Comparison of ENCODE assay signal across 18 cellular contexts in the genomic region with DNA sequence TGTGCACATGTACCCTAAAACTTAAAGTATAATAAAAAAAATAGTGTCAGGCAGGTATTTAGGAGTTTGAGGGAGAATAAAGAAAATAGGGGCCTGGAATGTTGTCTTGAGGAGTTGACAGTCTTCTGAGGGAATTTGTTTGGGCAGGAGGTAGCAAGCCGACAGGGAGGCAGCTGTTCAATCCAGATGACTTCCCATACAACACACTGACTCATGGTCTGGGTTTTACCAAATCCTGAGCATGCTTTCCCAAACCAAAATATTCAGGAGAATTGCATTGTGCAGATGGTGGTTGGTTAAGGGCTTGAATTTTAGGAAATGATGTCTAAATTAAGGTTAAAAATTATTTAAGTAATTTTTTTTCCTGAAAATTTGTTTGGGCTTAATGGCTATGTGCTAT.
A peak's percentile ranks its signal among the peaks of the same experiment; 100 is the strongest.
DNase-seq lines count a peak whose midpoint lies in the region; ATAC-seq and TF ChIP-seq lines count a peak whose summit lies in the region.
"Had no signal": no experiment of that assay in that cellular context is flagged by ENCODE, and none has a peak within 500 bp of the region (broad histone marks: within the 10 kb centered on the region; RNA-seq: fewer than 3 reads in every experiment).

No MANE protein-coding gene starts in this region.

- H3K27ac ChIP-seq in mammary epithelial cell (ENCODE audit: insufficient read depth, low read depth, low read length), result peak overlapping the region; percentile 75
- peak overlapping the region; percentile 64 for H3K27ac ChIP-seq in naive thymus-derived CD4-positive, alpha-beta T cell (ENCODE audit: low read depth, low read length)
- H3K27ac ChIP-seq in suprapubic skin, result no peak overlapping the region
- H3K27ac ChIP-seq: gastrocnemius medialis, prostate gland, vagina had no signal

- H3K4me3 ChIP-seq in mammary epithelial cell (replicated peaks in 1 of 3; ENCODE audit: insufficient read depth in 1 of 3, low read depth in 2 of 3, low read length in 3 of 3), result peak overlapping the region in 1 of 3 experiments; percentile 7
- peak overlapping the region; percentile 50 for H3K4me3 ChIP-seq in naive thymus-derived CD4-positive, alpha-beta T cell (ENCODE audit: low read length)
- H3K4me3 ChIP-seq in suprapubic skin, result no peak overlapping the region
- H3K4me3 ChIP-seq: gastrocnemius medialis, K562, prostate gland, vagina had no signal

- TSS peak; percentile 62 for BruUV-seq in mammary epithelial cell (replicated peaks; lab: Mats Ljungman, UMichigan)

- dilution Hi-C loops in mammary epithelial cell (cut with HindIII; ENCODE audit: low sequenced_read_pairs), result no loop called here

- no peak for TF ChIP-seq CTCF in mammary epithelial cell (conservative IDR thresholded peaks at IDR 0.05 in 1 of 2, IDR thresholded peaks at IDR 0.05 in 1 of 2; ENCODE audit: extremely low read depth in 1 of 2, insufficient read depth in 1 of 2, low read depth in 1 of 2, low read length in 2 of 2)
- no peak for TF ChIP-seq CTCF in suprapubic skin (IDR thresholded peaks at IDR 0.05)

- H3K9me3 ChIP-seq in mammary epithelial cell (replicated peaks; ENCODE audit: insufficient read depth, low read length), result no peaks in the 10 kb centered on the region
- no peaks in the 10 kb centered on the region for H3K9me3 ChIP-seq in naive thymus-derived CD4-positive, alpha-beta T cell (ENCODE audit: control insufficient read depth in 2 of 3, low read length in 3 of 3)
- no peaks in the 10 kb centered on the region for H3K9me3 ChIP-seq in suprapubic skin
- H3K9me3 ChIP-seq: gastrocnemius medialis, prostate gland, vagina had no signal

- in situ Hi-C loops in mammary epithelial cell (cut with MboI; ENCODE audit: low sequenced_read_pairs in 2 of 2), result no loop called here

- intact Hi-C loops in mammary epithelial cell (cut with micrococcal nuclease), result loop anchor here (1.0 kb wide), 1 partner anchor 8 kb away; no protein-coding TSS in a partner anchor
- intact Hi-C loops in naive thymus-derived CD4-positive, alpha-beta T cell (cut with micrococcal nuclease), result loop anchor here (1.0 to 2.0 kb wide), 5 partner anchors 10 to 151 kb away; no protein-coding TSS in a partner anchor
- intact Hi-C loops in Right ventricle myocardium inferior (cut with DNase I), result no loop called here

- H3K27me3 ChIP-seq in mammary epithelial cell (ENCODE audit: insufficient read depth, low read length), result no peaks in the 10 kb centered on the region
- no peaks in the 10 kb centered on the region for H3K27me3 ChIP-seq in naive thymus-derived CD4-positive, alpha-beta T cell (ENCODE audit: control insufficient read depth in 2 of 2, insufficient read depth in 2 of 2, low read length in 2 of 2)
- no peaks in the 10 kb centered on the region for H3K27me3 ChIP-seq in suprapubic skin
- H3K27me3 ChIP-seq: gastrocnemius medialis, vagina had no signal

- no peak for TF ChIP-seq POLR2A in suprapubic skin (IDR thresholded peaks at IDR 0.05)

- H3K4me1 ChIP-seq in mammary epithelial cell (ENCODE audit: insufficient read depth, low read length) (peaks cover 47% of the 10 kb centered on the region), suprapubic skin (no peaks in the 10 kb centered on the region)
- H3K4me1 ChIP-seq in naive thymus-derived CD4-positive, alpha-beta T cell (ENCODE audit: control insufficient read depth in 2 of 2, insufficient read depth in 2 of 2, low read length in 2 of 2), result peaks cover 25 to 42% of the 10 kb centered on the region in 2 donors
- H3K4me1 ChIP-seq: prostate gland, vagina had no signal

- ATAC-seq in activated CD8-positive, alpha-beta memory T cell treated with anti-CD3 and anti-CD28 coated beads, Interleukin-2, amount 10 ng/mL, durations not matched to agents 7 days and 5 days, result no peak
- no peak for ATAC-seq in naive thymus-derived CD4-positive, alpha-beta T cell
- ATAC-seq in Right ventricle myocardium inferior, result no peak
- ATAC-seq: gastrocnemius medialis, K562 had no signal

- no peak overlapping the region for H3K4me3 Mint-ChIP-seq in activated CD8-positive, alpha-beta memory T cell treated with anti-CD3 and anti-CD28 coated beads, Interleukin-2, amount 10 ng/mL, durations not matched to agents 7 days and 5 days
- peak overlapping the region in 9 of 10 donors; percentile 44 to 90 (median 79) for H3K4me3 Mint-ChIP-seq in naive thymus-derived CD4-positive, alpha-beta T cell

- H3K4me2 ChIP-seq in mammary epithelial cell (ENCODE audit: insufficient read depth, low read depth, low read length), result peak overlapping the region; percentile 70

- peaks cover 3% of the 10 kb centered on the region for H3K36me3 Mint-ChIP-seq in activated CD8-positive, alpha-beta memory T cell treated with anti-CD3 and anti-CD28 coated beads, Interleukin-2, amount 10 ng/mL, durations not matched to agents 7 days and 5 days
- H3K36me3 Mint-ChIP-seq in naive thymus-derived CD4-positive, alpha-beta T cell, result peaks cover 0 to 12% (median 0%) of the 10 kb centered on the region in 5 donors

- no peaks in the 10 kb centered on the region for H3K79me2 ChIP-seq in mammary epithelial cell (ENCODE audit: insufficient read depth, low read length)

- no peaks in the 10 kb centered on the region for H3K9me3 Mint-ChIP-seq in activated CD8-positive, alpha-beta memory T cell treated with anti-CD3 and anti-CD28 coated beads, Interleukin-2, amount 10 ng/mL, durations not matched to agents 7 days and 5 days (ENCODE audit: low read depth)
- peaks cover 0 to 3% (median 0%) of the 10 kb centered on the region in 11 donors for H3K9me3 Mint-ChIP-seq in naive thymus-derived CD4-positive, alpha-beta T cell

- H3K36me3 ChIP-seq in mammary epithelial cell (ENCODE audit: insufficient read depth, low read length), result no peaks in the 10 kb centered on the region
- H3K36me3 ChIP-seq in naive thymus-derived CD4-positive, alpha-beta T cell (ENCODE audit: control insufficient read depth in 2 of 3, insufficient read depth in 3 of 3, low read length in 3 of 3), result no peaks in the 10 kb centered on the region
- no peaks in the 10 kb centered on the region for H3K36me3 ChIP-seq in suprapubic skin
- H3K36me3 ChIP-seq: gastrocnemius medialis, prostate gland, vagina had no signal

- POLR2A ChIA-PET in naive thymus-derived CD4-positive, alpha-beta T cell (lab: Charles Lee), result interaction anchor here (0.9 to 4.4 kb wide), 10 partner anchors 9 to 290 kb away, joined by 3 to 55 read pairs (median 4); no protein-coding TSS in a partner anchor

- no peak for TF ChIP-seq EP300 in suprapubic skin (IDR thresholded peaks at IDR 0.05)

- H4K20me1 ChIP-seq in mammary epithelial cell (ENCODE audit: insufficient read depth, low read length), result no peaks in the 10 kb centered on the region

- peak overlapping the region; percentile 98 for H3K27ac Mint-ChIP-seq in activated CD8-positive, alpha-beta memory T cell treated with anti-CD3 and anti-CD28 coated beads, Interleukin-2, amount 10 ng/mL, durations not matched to agents 7 days and 5 days
- H3K27ac Mint-ChIP-seq in naive thymus-derived CD4-positive, alpha-beta T cell, result peak overlapping the region; percentile 77 to 98 (median 94)

- no peaks in the 10 kb centered on the region for H3K27me3 Mint-ChIP-seq in activated CD8-positive, alpha-beta memory T cell treated with anti-CD3 and anti-CD28 coated beads, Interleukin-2, amount 10 ng/mL, durations not matched to agents 7 days and 5 days
- no peaks in the 10 kb centered on the region for H3K27me3 Mint-ChIP-seq in naive thymus-derived CD4-positive, alpha-beta T cell

- H2AFZ ChIP-seq in mammary epithelial cell (ENCODE audit: low read depth, low read length), result no peak overlapping the region

- WGBS in mammary epithelial cell (ENCODE audit: low coverage, missing lambda C conversion rate), result 0% methylated on average over 1 of the region's 1 CpG
- 62% methylated on average over 1 of the region's 1 CpG for WGBS in suprapubic skin

- H3K9ac ChIP-seq in mammary epithelial cell (ENCODE audit: insufficient read depth, low read length), result no peak overlapping the region

- CTCF ChIA-PET in activated CD8-positive, alpha-beta memory T cell treated with anti-CD3 and anti-CD28 coated beads, Interleukin-2, amount 10 ng/mL, durations not matched to agents 7 days and 5 days (lab: Charles Lee), result interaction anchor here (1.2 to 3.0 kb wide), 4 partner anchors 10 to 432 kb away, joined by 3 to 26 read pairs (median 4); no protein-coding TSS in a partner anchor
- CTCF ChIA-PET in mammary epithelial cell (lab: Charles Lee; ENCODE audit: low non-redundant PET), result interaction anchor here (1.1 kb wide), 1 partner anchor 304 kb away, joined by 6 read pairs; no protein-coding TSS in a partner anchor
- CTCF ChIA-PET in naive thymus-derived CD4-positive, alpha-beta T cell (lab: Charles Lee), result interaction anchor here (1.2 to 1.6 kb wide), 5 partner anchors 9 to 64 kb away, joined by 3 to 6 read pairs (median 4); no protein-coding TSS in a partner anchor

- DNase-seq in activated CD8-positive, alpha-beta memory T cell treated with anti-CD3 and anti-CD28 coated beads, Interleukin-2, amount 10 ng/mL, durations not matched to agents 7 days and 5 days, result no peak
- no peak for DNase-seq in activated CD8-positive, alpha-beta memory T cell treated with anti-CD3 and anti-CD28 coated beads, Interleukin-2, amount 50 U/mL, for 4 hours
- DNase-seq in NCI-H226 (peak; percentile 26), mammary epithelial cell (peak; percentile 69), Right ventricle myocardium inferior (ENCODE audit: missing footprints) (no peak), NCI-H1436 (lab: John Stamatoyannopoulos, UW) (no peak), suprapubic skin (ENCODE audit: low spot score in 2 of 2) (no peak)
- no peak for DNase-seq in naive thymus-derived CD4-positive, alpha-beta T cell
- DNase-seq: activated CD4-positive, CD25-positive, alpha-beta regulatory T cell; activated effector memory CD4-positive, alpha-beta T cell treated with anti-CD3 and anti-CD28 coated beads, Interleukin-2, amount 50 U/mL, for 16 hours; DMS153; gastrocnemius medialis; NCI-H748 treated with DMSO at 0.1 percent for 48 hours; SHP77; stimulated activated CD4-positive, alpha-beta T cell treated with anti-CD3 and anti-CD28 coated beads, Interleukin-1b, Interleukin-23, amount 100 ng/mL, for 48 hours had no signal

- H3K4me1 Mint-ChIP-seq in activated CD8-positive, alpha-beta memory T cell treated with anti-CD3 and anti-CD28 coated beads, Interleukin-2, amount 10 ng/mL, durations not matched to agents 7 days and 5 days, result peaks cover 46% of the 10 kb centered on the region
- peaks cover 21 to 79% (median 65%) of the 10 kb centered on the region in 7 donors for H3K4me1 Mint-ChIP-seq in naive thymus-derived CD4-positive, alpha-beta T cell

Comparison
In these comparisons a context has a peak if more than half of its experiments do, and no peak if none do; other contexts are left out.
1. DNase-seq: peak in NCI-H226 (single experiment) and mammary epithelial cell (single experiment); none in activated CD8-positive, alpha-beta memory T cell treated with anti-CD3 and anti-CD28 coated beads, Interleukin-2, amount 10 ng/mL, durations not matched to agents 7 days and 5 days (single experiment), activated CD8-positive, alpha-beta memory T cell treated with anti-CD3 and anti-CD28 coated beads, Interleukin-2, amount 50 U/mL, for 4 hours (single experiment), naive thymus-derived CD4-positive, alpha-beta T cell (0 of 9), Right ventricle myocardium inferior (single experiment), NCI-H1436 (single experiment) and suprapubic skin (0 of 2).